ENCODE assay signal across 1 cellular context in genomic region chr1:83741348-83741747, GRCh38.
TF ChIP-seq lines count a peak whose summit lies in the region.

No MANE protein-coding gene starts in this region.

TF ChIP-seq in HepG2, 621 proteins besides CTCF, POLR2A, EP300 and RAD21 (continued from another document and continues in another):
- no peak for TF ChIP-seq ZBTB37 (CRISPR knock-in tag; IDR thresholded peaks at IDR 0.05)
- no peak for TF ChIP-seq TBX3 (IDR thresholded peaks at IDR 0.05; ENCODE audit: borderline replicate concordance)
- peak; percentile 90 for TF ChIP-seq ZNF281 (CRISPR knock-in tag; IDR thresholded peaks at IDR 0.05; ENCODE audit: borderline replicate concordance)
- TF ChIP-seq CHCHD3 (CRISPR knock-in tag; IDR thresholded peaks at IDR 0.05): no peak
- no peak for TF ChIP-seq SMARCC2 (IDR thresholded peaks at IDR 0.05)
- TF ChIP-seq MEIS1 (CRISPR knock-in tag; IDR thresholded peaks at IDR 0.05; ENCODE audit: borderline replicate concordance): 0 out of 2 replicates have a peak, but pooled peaks have one; percentile 39
- TF ChIP-seq REL (CRISPR knock-in tag; conservative IDR thresholded peaks at IDR 0.05): no peak
- TF ChIP-seq ZNF710 (CRISPR knock-in tag; IDR thresholded peaks at IDR 0.05; ENCODE audit: borderline replicate concordance): 0 out of 2 replicates have a peak, but pooled peaks have one; percentile 21
- TF ChIP-seq GFI1 (CRISPR knock-in tag; IDR thresholded peaks at IDR 0.05; ENCODE audit: borderline replicate concordance): no peak
- no peak for TF ChIP-seq ZNF12 (CRISPR knock-in tag; IDR thresholded peaks at IDR 0.05)
- no peak for TF ChIP-seq ZNF768 (CRISPR knock-in tag; IDR thresholded peaks at IDR 0.05)
- TF ChIP-seq FOSL2 (CRISPR knock-in tag; IDR thresholded peaks at IDR 0.05): 0 out of 2 replicates have a peak, but pooled peaks have one; percentile 25
- no peak for TF ChIP-seq ZFP82 (CRISPR knock-in tag; IDR thresholded peaks at IDR 0.05; ENCODE audit: borderline replicate concordance)
- TF ChIP-seq SIX1 (CRISPR knock-in tag; IDR thresholded peaks at IDR 0.05; ENCODE audit: borderline replicate concordance): peak; percentile 52; the same call in 1 of the 2 replicates
- no peak for TF ChIP-seq FIP1L1 (IDR thresholded peaks at IDR 0.05; ENCODE audit: borderline replicate concordance, insufficient read depth, low read depth, low read length)
- TF ChIP-seq ZNF652 (CRISPR knock-in tag; IDR thresholded peaks at IDR 0.05; ENCODE audit: borderline replicate concordance, low read depth): peak; percentile 88
- peak; percentile 31; the same call in 1 of the 2 replicates for TF ChIP-seq FOXA3 (CRISPR knock-in tag; IDR thresholded peaks at IDR 0.05)
- no peak for TF ChIP-seq TFE3 (CRISPR knock-in tag; IDR thresholded peaks at IDR 0.05)
- TF ChIP-seq ZMYM4 (CRISPR knock-in tag; IDR thresholded peaks at IDR 0.05): peak; percentile 54
- no peak for TF ChIP-seq ARID4A (CRISPR knock-in tag; IDR thresholded peaks at IDR 0.05; ENCODE audit: borderline replicate concordance)
- TF ChIP-seq SOX13 (IDR thresholded peaks at IDR 0.05): no peak
- TF ChIP-seq SOX13 (CRISPR knock-in tag; conservative IDR thresholded peaks at IDR 0.05 in 1 of 2, IDR thresholded peaks at IDR 0.05 in 1 of 2): peak in 1 of 2 experiments; percentile 93; a peak in 2 of 4 replicates
- no peak for TF ChIP-seq SOX6 (IDR thresholded peaks at IDR 0.05)
- peak; percentile 88 for TF ChIP-seq SOX6 (CRISPR knock-in tag; IDR thresholded peaks at IDR 0.05)
- TF ChIP-seq PAXIP1 (CRISPR knock-in tag; conservative IDR thresholded peaks at IDR 0.05): peak; percentile 70
- peak; percentile 65; the same call in 1 of the 2 replicates for TF ChIP-seq ARID5B (CRISPR knock-in tag; IDR thresholded peaks at IDR 0.05)
- peak; percentile 19; the same call in 1 of the 2 replicates for TF ChIP-seq TCF7 (IDR thresholded peaks at IDR 0.05; ENCODE audit: low read depth)
